ENCODE assay signal across 13 cellular contexts in genomic region chr2:69221960-69222751, GRCh38.
DNase-seq lines count a peak whose midpoint lies in the region; ATAC-seq lines count a peak whose summit lies in the region.
"Had no signal": no experiment of that assay in that cellular context is flagged by ENCODE, and none has a peak within 500 bp of the region (broad histone marks: within the 10 kb centered on the region; RNA-seq: fewer than 3 reads in every experiment).

No MANE protein-coding gene starts in this region.

- H3K4me3 ChIP-seq in GM23248 = 0 out of 2 replicates have a peak overlapping the region, but pooled peaks have one; percentile 1
- no peak overlapping the region for H3K4me3 ChIP-seq in adipocyte (ENCODE audit: low read length)

- H3K9me3 ChIP-seq in GM23248 (ENCODE audit: low read depth) (no peaks in the 10 kb centered on the region), adipocyte (ENCODE audit: control insufficient read depth, low read length) (no peaks in the 10 kb centered on the region)

- H3K9me3 Mint-ChIP-seq in stimulated activated memory B cell treated with anti-CD40 and anti-IgM and Interleukin-4, amounts not matched to agents 10 μg/mL and 1 μg/mL and 100 μg/mL, for 72 hours = no peaks in the 10 kb centered on the region
- H3K9me3 Mint-ChIP-seq: activated CD4-positive, alpha-beta T cell treated with anti-CD3 and anti-CD28 coated beads, Interleukin-2, amount 10 ng/mL, durations not matched to agents 24 days and 14 days; T-helper 1 cell treated with Interleukin-12 subunit alpha and Interleukin-12 subunit beta and Interleukin-4 antibody, amounts not matched to agents 30 μg/mL and 1 μg/mL, for 36 hours had no signal

- H3K9me2 ChIP-seq in GM23248 (ENCODE audit: insufficient read depth) = no peaks in the 10 kb centered on the region

- DNase-seq in GM23248 = peak; percentile 80
- peak; percentile 66 for DNase-seq in adipocyte (ENCODE audit: low read depth)
- peak; percentile 24 for DNase-seq in glomerular visceral epithelial cell (ENCODE audit: extremely low spot score)
- peak; percentile 49 for DNase-seq in renal cortical epithelial cell (ENCODE audit: low read depth)
- no peak for DNase-seq in occipital lobe (lab: John Stamatoyannopoulos, UW)
- DNase-seq: activated CD4-positive, alpha-beta T cell treated with anti-CD3 and anti-CD28 coated beads, Interleukin-2, amount 10 ng/mL, durations not matched to agents 24 days and 14 days; central memory CD4-positive, alpha-beta T cell; Karpas-422; stimulated activated CD4-positive, alpha-beta T cell treated with anti-CD3 and anti-CD28 coated beads, Interleukin-15, amount 100 ng/mL, for 24 hours had no signal

- peaks cover 50% of the 10 kb centered on the region for H3F3A ChIP-seq in GM23248 (ENCODE audit: insufficient read depth)

- H3K36me3 Mint-ChIP-seq in stimulated activated memory B cell treated with anti-CD40 and anti-IgM and Interleukin-4, amounts not matched to agents 10 μg/mL and 1 μg/mL and 100 μg/mL, for 72 hours = no peaks in the 10 kb centered on the region

- in situ Hi-C loops in GM23248 (cut with MboI) = no loop called here

- H2AFZ ChIP-seq in GM23248 = no peak overlapping the region

- ATAC-seq in HG03135 (IDR thresholded peaks at IDR 0.05; ENCODE audit: unreplicated experiment) = no peak
- no peak for ATAC-seq in stimulated activated memory B cell treated with anti-CD40 and anti-IgM and Interleukin-4, amounts not matched to agents 10 μg/mL and 1 μg/mL and 100 μg/mL, for 72 hours
- ATAC-seq in GM18870 (IDR thresholded peaks at IDR 0.05; ENCODE audit: unreplicated experiment) = no peak

- peak overlapping the region; percentile 57 for H3K4me2 ChIP-seq in GM23248 (ENCODE audit: unreplicated experiment)

- H4K20me1 ChIP-seq in GM23248 (ENCODE audit: insufficient read depth) = no peaks in the 10 kb centered on the region

- no peaks in the 10 kb centered on the region; the same call in 1 of the 2 replicates for H3K79me2 ChIP-seq in GM23248 (ENCODE audit: insufficient read depth)

- H3K9ac ChIP-seq in GM23248 (peak overlapping the region; percentile 42), adipocyte (ENCODE audit: low read length) (no peak overlapping the region)

- WGBS in GM23248 (ENCODE audit: low coverage in 1 of 2, low lambda C conversion rate in 2 of 2, missing lambda C conversion rate in 2 of 2), 2 experiments = 55 to 56% methylated on average over 6 of the region's 6 CpGs

- no peak overlapping the region for H3K4me3 Mint-ChIP-seq in stimulated activated memory B cell treated with anti-CD40 and anti-IgM and Interleukin-4, amounts not matched to agents 10 μg/mL and 1 μg/mL and 100 μg/mL, for 72 hours
- H3K4me3 Mint-ChIP-seq: activated CD4-positive, alpha-beta T cell treated with anti-CD3 and anti-CD28 coated beads, Interleukin-2, amount 10 ng/mL, durations not matched to agents 24 days and 14 days; T-helper 1 cell treated with Interleukin-12 subunit alpha and Interleukin-12 subunit beta and Interleukin-4 antibody, amounts not matched to agents 30 μg/mL and 1 μg/mL, for 36 hours had no signal

- no peaks in the 10 kb centered on the region for H3K36me3 ChIP-seq in GM23248 (ENCODE audit: low read depth)
- H3K36me3 ChIP-seq in adipocyte (ENCODE audit: control insufficient read depth, insufficient read depth, low read length, severe bottlenecking) = no peaks in the 10 kb centered on the region

- H3K4me1 ChIP-seq in GM23248 (ENCODE audit: insufficient read depth) (peaks cover 57% of the 10 kb centered on the region), adipocyte (ENCODE audit: control insufficient read depth, insufficient read depth, low read length) (peaks cover 37% of the 10 kb centered on the region)

- no peak overlapping the region for H3K27ac Mint-ChIP-seq in stimulated activated memory B cell treated with anti-CD40 and anti-IgM and Interleukin-4, amounts not matched to agents 10 μg/mL and 1 μg/mL and 100 μg/mL, for 72 hours
- H3K27ac Mint-ChIP-seq: activated CD4-positive, alpha-beta T cell treated with anti-CD3 and anti-CD28 coated beads, Interleukin-2, amount 10 ng/mL, durations not matched to agents 24 days and 14 days; T-helper 1 cell treated with Interleukin-12 subunit alpha and Interleukin-12 subunit beta and Interleukin-4 antibody, amounts not matched to agents 30 μg/mL and 1 μg/mL, for 36 hours had no signal

- H3K27me3 Mint-ChIP-seq in stimulated activated memory B cell treated with anti-CD40 and anti-IgM and Interleukin-4, amounts not matched to agents 10 μg/mL and 1 μg/mL and 100 μg/mL, for 72 hours = peaks cover 14% of the 10 kb centered on the region

- peak overlapping the region; percentile 78 for H3K27ac ChIP-seq in GM23248

- no peaks in the 10 kb centered on the region for H3K4me1 Mint-ChIP-seq in stimulated activated memory B cell treated with anti-CD40 and anti-IgM and Interleukin-4, amounts not matched to agents 10 μg/mL and 1 μg/mL and 100 μg/mL, for 72 hours
- H3K4me1 Mint-ChIP-seq: activated CD4-positive, alpha-beta T cell treated with anti-CD3 and anti-CD28 coated beads, Interleukin-2, amount 10 ng/mL, durations not matched to agents 24 days and 14 days had no signal

- H3K27me3 ChIP-seq in GM23248 (replicated peaks; ENCODE audit: insufficient read depth) = no peaks in the 10 kb centered on the region
- no peaks in the 10 kb centered on the region for H3K27me3 ChIP-seq in adipocyte (replicated peaks; ENCODE audit: control insufficient read depth, insufficient read depth, low read length)
